Comparison of ENCODE assay signal across 8 cellular contexts in the genomic region with DNA sequence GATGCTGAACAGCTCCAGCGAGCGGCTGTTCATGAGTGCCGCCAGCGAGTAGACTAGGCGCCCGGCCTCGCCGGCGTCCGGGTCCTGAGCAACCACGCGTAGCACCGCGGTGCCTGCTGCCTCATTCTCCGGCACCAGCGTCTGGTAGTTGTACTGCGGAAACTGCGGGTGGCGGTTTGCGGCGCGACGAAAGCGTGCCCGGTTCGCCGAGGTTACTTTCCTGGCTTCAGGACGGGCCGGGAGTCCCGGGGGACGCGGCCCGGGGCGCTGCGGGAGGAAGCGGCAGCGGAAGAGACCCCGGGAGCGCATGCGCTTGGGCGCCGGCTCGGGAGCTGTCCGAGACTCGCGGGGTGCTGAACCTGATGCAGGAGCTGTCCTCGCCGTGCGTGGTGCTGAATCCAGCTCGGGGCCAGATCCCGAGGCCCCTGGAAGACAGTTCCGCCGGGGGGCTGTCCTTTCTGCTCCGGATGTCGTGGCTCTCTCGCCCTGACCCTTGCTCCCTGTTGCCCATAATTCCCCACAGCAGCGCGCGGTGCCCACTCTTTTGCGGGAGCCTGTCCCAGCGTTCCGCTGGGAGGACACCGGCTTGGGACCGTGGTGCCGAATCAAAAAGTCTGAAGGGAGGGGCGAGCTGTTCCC. TPM values are rescaled to one million over a fixed set of nuclear protein-coding genes. Genes with fewer than 3 reads are reported as not detected.
DNase-seq lines count a peak whose midpoint lies in the region.

No MANE protein-coding gene starts in this region.

- WGBS in mesodermal cell (ENCODE audit: insufficient coverage in 2 of 2), 2 experiments, result 9 to 12% methylated on average over 52 to 66 of the region's 66 CpGs

- DNase-seq in Ammon's horn (ENCODE audit: low spot score) (peak; percentile 49), DMS79 treated with DMSO at 0.1 percent for 48 hours (lab: John Stamatoyannopoulos, UW) (no peak), mesenteric fat pad (ENCODE audit: low spot score) (no peak)
- DNase-seq in Jurkat, Clone E6-1 (ENCODE audit: low read depth, low spot score), result peak; percentile 51
- DNase-seq in activated CD8-positive, alpha-beta memory T cell treated with anti-CD3 and anti-CD28 coated beads for 4 hours (ENCODE audit: low read depth in 2 of 2), result peak; percentile 52 to 53
- peak; percentile 42 to 48 for DNase-seq in stimulated activated CD8-positive, alpha-beta memory T cell treated with anti-CD3 and anti-CD28 coated beads, Interleukin-4, amount 100 ng/mL, for 4 hours (ENCODE audit: low read depth in 2 of 2, low spot score in 1 of 2)

- no peak overlapping the region for H3K27ac ChIP-seq in mesodermal cell (ENCODE audit: low read depth, low read length, severe bottlenecking)

- H3K4me1 ChIP-seq in endocrine pancreas (ENCODE audit: control insufficient read depth, insufficient read depth, low read length) (no peaks in the 10 kb centered on the region), mesodermal cell (ENCODE audit: control insufficient read depth, insufficient read depth, low read length, poor library complexity, severe bottlenecking) (peaks cover 6% of the 10 kb centered on the region)

- no peaks in the 10 kb centered on the region for H3K27me3 ChIP-seq in endocrine pancreas (ENCODE audit: control insufficient read depth, insufficient read depth, low read length)

- H3K9me3 ChIP-seq in endocrine pancreas (ENCODE audit: control insufficient read depth, low read length) (no peaks in the 10 kb centered on the region), mesodermal cell (ENCODE audit: control insufficient read depth, low read length) (no peaks in the 10 kb centered on the region)

- H3K36me3 ChIP-seq in endocrine pancreas (ENCODE audit: control insufficient read depth, insufficient read depth, low read length) (no peaks in the 10 kb centered on the region), mesodermal cell (ENCODE audit: control insufficient read depth, insufficient read depth, low read length) (peaks cover 46% of the 10 kb centered on the region)

- peak overlapping the region; percentile 47 for H3K4me3 ChIP-seq in Jurkat, Clone E6-1 (ENCODE audit: low read length)
- H3K4me3 ChIP-seq in endocrine pancreas (ENCODE audit: control insufficient read depth, insufficient read depth, low read length) (no peak overlapping the region), mesodermal cell (ENCODE audit: extremely low read depth, insufficient read depth, low read length, poor library complexity, severe bottlenecking) (peak overlapping the region; percentile 64)

- H3K9ac ChIP-seq in endocrine pancreas (ENCODE audit: control insufficient read depth, insufficient read depth, low read length), result peak overlapping the region; percentile 8

RNA-seq across cellular contexts. Expression of a gene that starts 1.1 kb away (rescaled TPM):
- polyA plus RNA-seq in Jurkat, Clone E6-1 (2012; ENCODE audit: insufficient read depth, insufficient read length), result 12.6 TPM
- polyA plus RNA-seq in mesodermal cell (2013, experiment 1 of 2), result 21.2 TPM
- polyA plus RNA-seq in mesodermal cell (2013, experiment 2 of 2), result 14.6 TPM
- total RNA-seq in mesenteric fat pad, result 0.64 TPM

RNA-seq across cellular contexts. Expression of a gene that starts 24.1 kb away (rescaled TPM):
- polyA plus RNA-seq in Jurkat, Clone E6-1 (2012; ENCODE audit: insufficient read depth, insufficient read length), result 34.8 TPM
- 23.4 TPM for polyA plus RNA-seq in mesodermal cell (2013, experiment 1 of 2)
- polyA plus RNA-seq in mesodermal cell (2013, experiment 2 of 2), result 20.1 TPM
- 19.9 TPM for total RNA-seq in mesenteric fat pad

RNA-seq across cellular contexts. Expression of a gene that starts 26.4 kb away (rescaled TPM):
- polyA plus RNA-seq in Jurkat, Clone E6-1 (2012; ENCODE audit: insufficient read depth, insufficient read length), result 38.6 TPM
- 77.2 TPM for polyA plus RNA-seq in mesodermal cell (2013, experiment 1 of 2)
- 63.0 TPM for polyA plus RNA-seq in mesodermal cell (2013, experiment 2 of 2)
- total RNA-seq in mesenteric fat pad, result 11.5 TPM

RNA-seq across cellular contexts. Expression of a gene that starts 40.1 kb away (rescaled TPM):
- polyA plus RNA-seq in Jurkat, Clone E6-1 (2012; ENCODE audit: insufficient read depth, insufficient read length), result not detected
- polyA plus RNA-seq in mesodermal cell (2013, experiment 1 of 2), result not detected
- not detected for polyA plus RNA-seq in mesodermal cell (2013, experiment 2 of 2)
- not detected for total RNA-seq in mesenteric fat pad

RNA-seq across cellular contexts. Expression of a gene that starts 52.2 kb away (rescaled TPM):
- 481 TPM for polyA plus RNA-seq in Jurkat, Clone E6-1 (2012; ENCODE audit: insufficient read depth, insufficient read length)
- polyA plus RNA-seq in mesodermal cell (2013, experiment 1 of 2), result 265 TPM
- polyA plus RNA-seq in mesodermal cell (2013, experiment 2 of 2), result 222 TPM
- 148 TPM for total RNA-seq in mesenteric fat pad

Comparison
In these comparisons a context has a peak if more than half of its experiments do, and no peak if none do; other contexts are left out.
1. DNase-seq: peak in Ammon's horn (single experiment), Jurkat, Clone E6-1 (single experiment), activated CD8-positive, alpha-beta memory T cell treated with anti-CD3 and anti-CD28 coated beads for 4 hours (2 of 2) and stimulated activated CD8-positive, alpha-beta memory T cell treated with anti-CD3 and anti-CD28 coated beads, Interleukin-4, amount 100 ng/mL, for 4 hours (2 of 2); none in DMS79 treated with DMSO at 0.1 percent for 48 hours (single experiment) and mesenteric fat pad (single experiment).